Comparison of ENCODE assay signal across 8 cellular contexts in genomic region chr20:1119128-1119505, GRCh38. TPM values are rescaled to one million over a fixed set of nuclear protein-coding genes. Genes with fewer than 3 reads are reported as not detected.
DNase-seq lines count a peak whose midpoint lies in the region; ATAC-seq and TF ChIP-seq lines count a peak whose summit lies in the region.

No MANE protein-coding gene starts in this region.

- TF ChIP-seq EP300 in ovary (IDR thresholded peaks at IDR 0.05), result no peak

- H3K36me3 ChIP-seq in Panc1 (ENCODE audit: control insufficient read depth, insufficient read depth, low read length), result peaks cover 10% of the 10 kb centered on the region
- H3K36me3 ChIP-seq in esophagus (ENCODE audit: control insufficient read depth in 2 of 2, insufficient read depth in 2 of 2, low read length in 1 of 2), result no peaks in the 10 kb centered on the region
- H3K36me3 ChIP-seq in ovary, result no peaks in the 10 kb centered on the region

- CTCF ChIA-PET in Panc1 (lab: Charles Lee), result no interaction called here

- in situ Hi-C loops in Panc1 (cut with HindIII; ENCODE audit: low pct_unique_long_range_greater_than_20kb, low sequenced_read_pairs), result no loop called here

- H3K9me3 ChIP-seq in Panc1 (ENCODE audit: control insufficient read depth, insufficient read depth, low read depth, low read length), result no peaks in the 10 kb centered on the region
- no peaks in the 10 kb centered on the region for H3K9me3 ChIP-seq in esophagus (ENCODE audit: control insufficient read depth in 2 of 2, insufficient read depth in 1 of 2, low read depth in 1 of 2, low read length in 1 of 2)
- H3K9me3 ChIP-seq in ovary, result no peaks in the 10 kb centered on the region

- POLR2A ChIA-PET in Panc1 (lab: Charles Lee), result no interaction called here

- intact Hi-C loops in Panc1 (cut with micrococcal nuclease; ENCODE audit: unreplicated experiment) (loop anchor here (2.0 kb wide), 1 partner anchor 348 kb away; the partner anchor contains the start of gene NSFL1C), ovary (cut with DNase I) (loop anchor here in 1 of 4 donors (5.0 to 10.0 kb wide), 2 partner anchors 96 to 348 kb away; partner anchors contain the start of gene NSFL1C)

- H3K27me3 ChIP-seq in Panc1 (ENCODE audit: control insufficient read depth, insufficient read depth, low read length) (no peaks in the 10 kb centered on the region), esophagus (ENCODE audit: control insufficient read depth in 1 of 2, insufficient read depth in 2 of 2, low read length in 2 of 2) (no peaks in the 10 kb centered on the region), ovary (no peaks in the 10 kb centered on the region)

- H3K4me1 ChIP-seq in Panc1 (ENCODE audit: control insufficient read depth, insufficient read depth, low read length) (peaks cover 42% of the 10 kb centered on the region), esophagus (ENCODE audit: control insufficient read depth in 2 of 2, insufficient read depth in 2 of 2, low read length in 1 of 2) (peaks cover 0 to 6% of the 10 kb centered on the region in 2 donors), ovary (ENCODE audit: insufficient read depth) (peaks cover 23% of the 10 kb centered on the region)

- BruUV-seq in Panc1 (replicated peaks; lab: Mats Ljungman, UMichigan), result no TSS peak

- WGBS in esophagus, 2 donors, result 9 to 10% methylated on average over 8 of the region's 8 CpGs
- WGBS in ovary, 3 donors, result 5 to 8% (median 5%) methylated on average over 7 to 8 of the region's 8 CpGs

- H3K27ac ChIP-seq in Panc1 (ENCODE audit: low read length) (peak overlapping the region; percentile 91), esophagus (ENCODE audit: low read depth in 2 of 2, low read length in 1 of 2) (peak overlapping the region; percentile 79 to 81), ovary (peak overlapping the region in 1 of 2 donors; percentile 1)

- TF ChIP-seq POLR2A in ovary (IDR thresholded peaks at IDR 0.05), result no peak

- TF ChIP-seq CTCF in Panc1 (IDR thresholded peaks at IDR 0.05) (no peak), ovary (IDR thresholded peaks at IDR 0.05) (no peak)

- H3K4me3 ChIP-seq in Panc1 (ENCODE audit: low read depth in 2 of 2, low read length in 2 of 2) (peak overlapping the region; percentile 98 to 99), esophagus (ENCODE audit: low read depth in 1 of 2, low read length in 2 of 2) (peak overlapping the region; percentile 90 to 96), ovary (peak overlapping the region; percentile 90)

- DNase-seq in ELR (ENCODE audit: low read depth), result peak; percentile 13
- no peak for DNase-seq in Panc1 (ENCODE audit: low read depth, low spot score)
- no peak for DNase-seq in ovary
- no peak for DNase-seq in NCI-H774 (lab: John Stamatoyannopoulos, UW)
- DNase-seq in HPDE6-E6E7 (ENCODE audit: extremely low spot score), result no peak
- no peak for DNase-seq in activated gamma-delta T cell treated with Interleukin-2 at 50 U/mL for 16 hours
- no peak for DNase-seq in NK-92 treated with Interleukin-12 subunit alpha and Interleukin-12 subunit beta, amount 100 ng/mL, for 24 hours (lab: John Stamatoyannopoulos, UW)

- no peak for ATAC-seq in Panc1

RNA-seq across cellular contexts. Expression of gene PSMF1, which starts 0.7 kb away (rescaled TPM):
- total RNA-seq in Panc1 (2021; ENCODE audit: unreplicated experiment) (161 TPM), ovary (100 to 1,000 TPM in 6 of 7 donors, 10 to 100 TPM in 1; 33.4 to 163 (median 127) TPM)
- polyA plus RNA-seq in Panc1 (2012; ENCODE audit: insufficient read length), result 193 TPM
- polyA plus RNA-seq in esophagus (10 to 100 TPM; 24.2 to 72.5 TPM), ovary (100 to 1,000 TPM in 1 of 2 donors, 10 to 100 TPM in 1; 81.5 to 140 TPM)
